In the genomic region with DNA sequence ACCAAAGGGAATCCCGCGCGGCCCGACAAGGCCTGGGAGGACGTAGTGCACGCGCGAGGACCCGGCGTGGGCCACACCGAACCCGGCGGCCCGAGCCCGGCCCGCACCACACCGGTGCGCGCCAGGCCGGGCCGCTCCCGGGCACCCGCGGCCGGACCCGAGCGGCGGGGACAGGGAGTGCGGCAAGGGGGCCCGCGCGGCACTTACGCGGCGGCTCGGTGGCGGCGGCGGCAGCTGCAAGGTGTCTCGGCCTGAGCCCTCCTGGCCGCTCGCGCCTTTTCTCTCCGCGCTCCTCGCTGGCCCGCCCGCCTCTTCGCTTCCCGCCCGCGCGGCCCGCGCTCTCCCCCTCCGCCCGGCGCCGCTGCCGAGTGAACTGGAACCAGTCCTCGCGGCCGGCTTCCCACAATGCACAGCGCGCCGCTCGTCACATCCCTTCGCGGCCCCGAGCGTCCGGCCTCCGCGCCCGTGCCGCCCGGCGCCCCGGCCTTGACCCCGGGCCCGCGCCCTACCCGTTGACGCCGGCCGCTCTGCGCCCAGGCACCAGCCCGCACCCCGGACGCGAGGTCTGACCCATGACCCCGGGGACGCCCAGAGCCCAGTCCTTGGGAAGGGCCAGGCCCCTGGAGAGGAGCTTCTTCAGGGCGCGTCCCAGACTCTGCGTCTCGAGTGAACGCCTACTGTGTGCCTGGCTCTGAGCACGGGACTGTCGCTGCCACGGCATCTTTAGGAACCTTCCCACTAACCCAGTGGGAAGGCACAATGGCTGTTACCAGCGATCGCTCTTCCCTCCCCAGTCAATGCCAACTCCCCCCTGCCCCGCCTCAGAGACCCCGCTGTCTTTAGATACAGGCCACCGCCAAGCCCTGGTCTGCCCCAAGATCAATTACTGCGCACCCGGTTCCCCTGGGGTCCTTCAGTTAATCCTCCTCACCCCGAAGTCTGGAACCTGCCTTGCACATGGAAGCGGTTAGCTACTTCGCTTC, we compare ENCODE assay signal across 8 cellular contexts. TPM values are rescaled to one million over a fixed set of nuclear protein-coding genes. Genes with fewer than 3 reads are reported as not detected.
DNase-seq lines count a peak whose midpoint lies in the region; ATAC-seq and TF ChIP-seq lines count a peak whose summit lies in the region.

A gene (minus strand): TSS at position 377 of the 983 bp plus-strand sequence. CDS start 10,138 bp downstream, outside the sequence.

- DNase-seq in CD4-positive, alpha-beta memory T cell = peak; percentile 73 to 81 (median 79)
- DNase-seq in activated T-cell treated with anti-CD3 and anti-CD28 coated beads for 1 hour (ENCODE audit: low read depth) (peak; percentile 76), epithelial cell of esophagus (ENCODE audit: low read depth) (peak; percentile 83), mucosa of descending colon (peak; percentile 92 to 93 (median 93))
- peak; percentile 75 for DNase-seq in stimulated activated CD8-positive, alpha-beta memory T cell treated with anti-CD3 and anti-CD28 coated beads, Interleukin-4, amount 100 ng/mL, for 24 hours (ENCODE audit: low read depth)

- ATAC-seq in GM19372 (IDR thresholded peaks at IDR 0.05; ENCODE audit: low read depth, unreplicated experiment) (peak; percentile 86), HG03520 (IDR thresholded peaks at IDR 0.05; ENCODE audit: unreplicated experiment) (peak; percentile 78), mucosa of descending colon (peak; percentile 95)

- H4K20me1 ChIP-seq in OCI-LY3 (ENCODE audit: insufficient read depth, low read length) = peaks cover 40% of the 10 kb centered on the region

- no peaks in the 10 kb centered on the region for H3K27me3 ChIP-seq in CD4-positive, alpha-beta memory T cell (ENCODE audit: insufficient read depth, low read length)
- no peaks in the 10 kb centered on the region for H3K27me3 ChIP-seq in OCI-LY3 (ENCODE audit: low read depth, low read length)

- POLR2A ChIA-PET in CD4-positive, alpha-beta memory T cell (lab: Charles Lee; ENCODE audit: partially characterized antibody) = interaction anchor here (0.7 to 0.8 kb wide), 2 partner anchors 8 to 14 kb away, joined by 3 to 4 read pairs; no protein-coding TSS in a partner anchor

- H3K79me2 ChIP-seq in OCI-LY3 (ENCODE audit: low read length) = peaks cover 53% of the 10 kb centered on the region

- H3K27me3 Mint-ChIP-seq in CD4-positive, alpha-beta memory T cell = peaks cover 1 to 6% of the 10 kb centered on the region in 2 donors

- peaks cover 26 to 61% (median 41%) of the 10 kb centered on the region in 4 donors for H3K4me1 Mint-ChIP-seq in CD4-positive, alpha-beta memory T cell

- H3K4me2 ChIP-seq in OCI-LY3 (ENCODE audit: low read length) = peak within 1 kb of the TSS; percentile 91

- peak within 1 kb of the TSS; percentile 77 to 93 (median 92) for H3K27ac Mint-ChIP-seq in CD4-positive, alpha-beta memory T cell

- H3K9ac ChIP-seq in OCI-LY3 (ENCODE audit: low read length) = peak within 1 kb of the TSS; percentile 86

- CTCF ChIA-PET in CD4-positive, alpha-beta memory T cell (lab: Charles Lee; ENCODE audit: partially characterized antibody) = no interaction called here

- H3K27ac ChIP-seq in CD4-positive, alpha-beta memory T cell (ENCODE audit: low read depth, low read length) = peak within 1 kb of the TSS; percentile 64
- H3K27ac ChIP-seq in OCI-LY3 (ENCODE audit: low read length) = peak within 1 kb of the TSS; percentile 54

- H2AFZ ChIP-seq in OCI-LY3 (ENCODE audit: low read depth, low read length) = peak within 1 kb of the TSS; percentile 72

- H3K4me1 ChIP-seq in CD4-positive, alpha-beta memory T cell (ENCODE audit: insufficient read depth, low read length) = peaks cover 45% of the 10 kb centered on the region
- peaks cover 21% of the 10 kb centered on the region for H3K4me1 ChIP-seq in OCI-LY3 (ENCODE audit: low read length)
- H3K4me1 ChIP-seq in mucosa of descending colon (ENCODE audit: low read depth) = peaks cover 25% of the 10 kb centered on the region

- intact Hi-C loops in CD4-positive, alpha-beta memory T cell (cut with micrococcal nuclease) = no loop called here
- intact Hi-C loops in mucosa of descending colon (cut with DNase I, micrococcal nuclease) = no loop called here

- peak within 1 kb of the TSS; percentile 87 to 94 (median 89) for H3K4me3 Mint-ChIP-seq in CD4-positive, alpha-beta memory T cell

- peaks cover 5% of the 10 kb centered on the region in 2 donors for H3K36me3 Mint-ChIP-seq in CD4-positive, alpha-beta memory T cell

- TF ChIP-seq CTCF in OCI-LY3 (IDR thresholded peaks at IDR 0.05; ENCODE audit: low read depth, low read length) = no peak
- TF ChIP-seq CTCF in epithelial cell of esophagus (IDR thresholded peaks at IDR 0.05; ENCODE audit: insufficient read depth, low read depth, low read length, missing control alignments) = no peak
- TF ChIP-seq CTCF in mucosa of descending colon (IDR thresholded peaks at IDR 0.05) = no peak

- H3K9me3 ChIP-seq in CD4-positive, alpha-beta memory T cell (ENCODE audit: control insufficient read depth in 1 of 2, low read length in 2 of 2) = no peaks in the 10 kb centered on the region
- H3K9me3 ChIP-seq in OCI-LY3 (ENCODE audit: insufficient read depth, low read length) (no peaks in the 10 kb centered on the region), mucosa of descending colon (no peaks in the 10 kb centered on the region)

- peak within 1 kb of the TSS; percentile 55 to 76 for H3K4me3 ChIP-seq in CD4-positive, alpha-beta memory T cell (ENCODE audit: low read length in 2 of 2)
- H3K4me3 ChIP-seq in OCI-LY3 (ENCODE audit: low read length) (peak within 1 kb of the TSS; percentile 97), epithelial cell of esophagus (ENCODE audit: low read length) (peak within 1 kb of the TSS; percentile 73), mucosa of descending colon (peak within 1 kb of the TSS; percentile 55)

- peaks cover 0 to 2% (median 0%) of the 10 kb centered on the region in 8 donors for H3K9me3 Mint-ChIP-seq in CD4-positive, alpha-beta memory T cell

- H3K36me3 ChIP-seq in CD4-positive, alpha-beta memory T cell (ENCODE audit: insufficient read depth, low read length) = no peaks in the 10 kb centered on the region
- H3K36me3 ChIP-seq in OCI-LY3 (replicated peaks; ENCODE audit: low read depth, low read length) (no peaks in the 10 kb centered on the region), mucosa of descending colon (ENCODE audit: low read depth) (no peaks in the 10 kb centered on the region)

RNA-seq across cellular contexts. Expression of the gene that starts here (rescaled TPM):
- 100 to 1,000 TPM; 100 to 104 TPM for total RNA-seq in CD4-positive, alpha-beta memory T cell
- 100 to 1,000 TPM; 112 to 181 TPM for polyA plus RNA-seq in CD4-positive, alpha-beta memory T cell
- 100 to 1,000 TPM; 170 to 255 (median 243) TPM for total RNA-seq in mucosa of descending colon

Comparison
In these comparisons a context has a peak if more than half of its experiments do, and no peak if none do; other contexts are left out.
1. Peak in every context shown above with its lines: DNase-seq, ATAC-seq, H3K4me3 ChIP-seq and H3K27ac ChIP-seq.